Comparison of ENCODE assay signal across 8 cellular contexts in the genomic region with DNA sequence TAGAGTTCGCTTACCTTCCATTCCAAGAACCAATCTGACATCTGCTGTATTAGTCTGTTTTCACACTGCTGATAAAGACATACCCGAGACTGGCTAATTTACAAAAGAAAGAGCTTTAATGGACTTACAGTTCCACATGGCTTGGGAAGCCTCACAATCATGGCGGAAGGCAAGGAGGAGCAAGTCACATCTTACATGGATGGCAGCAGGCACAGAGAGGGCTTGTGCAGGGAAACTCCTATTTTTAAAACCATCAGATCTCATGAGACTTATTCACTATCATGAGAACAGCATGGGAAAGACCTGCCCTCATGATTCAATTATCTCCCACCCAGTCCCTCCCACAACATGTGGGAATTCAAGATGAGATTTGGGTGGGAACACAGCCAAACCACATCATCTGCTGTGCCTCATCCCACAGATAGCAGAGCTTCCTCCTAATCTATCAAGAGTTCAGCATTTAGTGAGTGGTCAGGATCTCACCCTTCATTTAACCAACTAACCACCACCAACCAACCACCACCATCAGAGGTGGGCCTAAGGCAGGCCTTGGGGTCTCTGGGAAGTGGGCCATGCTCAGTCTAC. TPM values are rescaled to one million over a fixed set of nuclear protein-coding genes. Genes with fewer than 3 reads are reported as not detected.
DNase-seq lines count a peak whose midpoint lies in the region; ATAC-seq and TF ChIP-seq lines count a peak whose summit lies in the region.
"Not testable (repeated sequence)": the region's sequence is repeated elsewhere in the genome, so short reads cannot be mapped to it uniquely, and the experiment has no call there.

No MANE protein-coding gene starts in this region.

- peaks cover 25% of the 10 kb centered on the region for H3K4me1 Mint-ChIP-seq in activated CD4-positive, alpha-beta T cell treated with anti-CD3 and anti-CD28 coated beads, Interleukin-2, amount 10 ng/mL, durations not matched to agents 24 days and 14 days
- peaks cover 24% of the 10 kb centered on the region for H3K4me1 Mint-ChIP-seq in activated naive CD4-positive, alpha-beta T cell treated with anti-CD3 and anti-CD28 coated beads for 36 hours (ENCODE audit: low read depth)
- peaks cover 41% of the 10 kb centered on the region for H3K4me1 Mint-ChIP-seq in stimulated activated memory B cell treated with anti-CD40 and anti-IgM and Interleukin-4, amounts not matched to agents 10 μg/mL and 1 μg/mL and 100 μg/mL, for 72 hours

- H3K36me3 Mint-ChIP-seq in activated CD4-positive, alpha-beta T cell treated with anti-CD3 and anti-CD28 coated beads, Interleukin-2, amount 10 ng/mL, durations not matched to agents 24 days and 14 days (ENCODE audit: low read depth); stimulated activated memory B cell treated with anti-CD40 and anti-IgM and Interleukin-4, amounts not matched to agents 10 μg/mL and 1 μg/mL and 100 μg/mL, for 72 hours: not testable (repeated sequence)
- H3K36me3 Mint-ChIP-seq in activated naive CD4-positive, alpha-beta T cell treated with anti-CD3 and anti-CD28 coated beads for 36 hours (ENCODE audit: low read depth): peaks cover 10% of the 10 kb centered on the region

- H3K27me3 ChIP-seq in OCI-LY3 (ENCODE audit: low read depth, low read length); cardiac muscle cell: not testable (repeated sequence)

- H4K20me1 ChIP-seq in OCI-LY3 (ENCODE audit: insufficient read depth, low read length): not testable (repeated sequence)

- peak overlapping the region; percentile 9 for H3K4me3 Mint-ChIP-seq in activated CD4-positive, alpha-beta T cell treated with anti-CD3 and anti-CD28 coated beads, Interleukin-2, amount 10 ng/mL, durations not matched to agents 24 days and 14 days
- not testable (repeated sequence) for H3K4me3 Mint-ChIP-seq in activated naive CD4-positive, alpha-beta T cell treated with anti-CD3 and anti-CD28 coated beads for 36 hours; stimulated activated memory B cell treated with anti-CD40 and anti-IgM and Interleukin-4, amounts not matched to agents 10 μg/mL and 1 μg/mL and 100 μg/mL, for 72 hours

- H3K79me2 ChIP-seq in OCI-LY3 (ENCODE audit: low read length): not testable (repeated sequence)

- H3K36me3 ChIP-seq in HEK293 (ENCODE audit: control insufficient read depth in 2 of 2, insufficient read depth in 1 of 2, low read length in 2 of 2); OCI-LY3 (replicated peaks; ENCODE audit: low read depth, low read length); cardiac muscle cell: not testable (repeated sequence)

- intact Hi-C loops in activated CD4-positive, alpha-beta T cell treated with anti-CD3 and anti-CD28 coated beads, Interleukin-2, amount 10 ng/mL, durations not matched to agents 24 days and 14 days (cut with micrococcal nuclease): loop anchor here (2.0 kb wide), 1 partner anchor 409 kb away; no protein-coding TSS in a partner anchor
- intact Hi-C loops in activated naive CD4-positive, alpha-beta T cell treated with anti-CD3 and anti-CD28 coated beads for 36 hours (cut with micrococcal nuclease): loop anchor here (1.0 kb wide), 1 partner anchor 158 kb away; no protein-coding TSS in a partner anchor

- CTCF ChIA-PET in HEK293 (lab: Yijun Ruan, JAX): not testable (repeated sequence)
- CTCF ChIA-PET in activated naive CD4-positive, alpha-beta T cell treated with anti-CD3 and anti-CD28 coated beads for 36 hours (lab: Charles Lee): interaction anchor here (1.7 kb wide), 1 partner anchor 42 kb away, joined by 5 read pairs; no protein-coding TSS in a partner anchor

- not testable (repeated sequence) for H3K4me3 ChIP-seq in HEK293 (ENCODE audit: low read depth, low read length); cardiac muscle cell
- peak overlapping the region; percentile 65 for H3K4me3 ChIP-seq in OCI-LY3 (ENCODE audit: low read length)

- peak overlapping the region; percentile 88 for H3K4me2 ChIP-seq in OCI-LY3 (ENCODE audit: low read length)

- peak; percentile 30 for DNase-seq in CMK (ENCODE audit: low read depth)
- DNase-seq in activated CD4-positive, alpha-beta T cell treated with anti-CD3 and anti-CD28 coated beads, Interleukin-2, amount 10 ng/mL, durations not matched to agents 24 days and 14 days; activated naive CD4-positive, alpha-beta T cell treated with anti-CD3 and anti-CD28 coated beads for 36 hours; cardiac muscle cell (ENCODE audit: low read depth in 1 of 2, low spot score in 1 of 2): not testable (repeated sequence)

- POLR2A ChIA-PET in HEK293 (lab: Yijun Ruan, JAX): not testable (repeated sequence)

- H3K9me3 Mint-ChIP-seq in activated CD4-positive, alpha-beta T cell treated with anti-CD3 and anti-CD28 coated beads, Interleukin-2, amount 10 ng/mL, durations not matched to agents 24 days and 14 days: peaks cover 14% of the 10 kb centered on the region
- peaks cover 15% of the 10 kb centered on the region for H3K9me3 Mint-ChIP-seq in activated naive CD4-positive, alpha-beta T cell treated with anti-CD3 and anti-CD28 coated beads for 36 hours
- H3K9me3 Mint-ChIP-seq in stimulated activated memory B cell treated with anti-CD40 and anti-IgM and Interleukin-4, amounts not matched to agents 10 μg/mL and 1 μg/mL and 100 μg/mL, for 72 hours: not testable (repeated sequence)

- not testable (repeated sequence) for H3K9me3 ChIP-seq in HEK293 (ENCODE audit: control insufficient read depth, insufficient read depth, low read depth, low read length); cardiac muscle cell (ENCODE audit: low read depth)
- peaks cover 23% of the 10 kb centered on the region for H3K9me3 ChIP-seq in OCI-LY3 (ENCODE audit: insufficient read depth, low read length)

- H3K27ac Mint-ChIP-seq in activated CD4-positive, alpha-beta T cell treated with anti-CD3 and anti-CD28 coated beads, Interleukin-2, amount 10 ng/mL, durations not matched to agents 24 days and 14 days: peak overlapping the region; percentile 91
- peak overlapping the region; percentile 73 for H3K27ac Mint-ChIP-seq in activated naive CD4-positive, alpha-beta T cell treated with anti-CD3 and anti-CD28 coated beads for 36 hours
- peak overlapping the region; percentile 99 for H3K27ac Mint-ChIP-seq in stimulated activated memory B cell treated with anti-CD40 and anti-IgM and Interleukin-4, amounts not matched to agents 10 μg/mL and 1 μg/mL and 100 μg/mL, for 72 hours

- TF ChIP-seq CTCF in HEK293 (tag by site-specific recombination; IDR thresholded peaks at IDR 0.05); OCI-LY3 (IDR thresholded peaks at IDR 0.05; ENCODE audit: low read depth, low read length); cardiac muscle cell (IDR thresholded peaks at IDR 0.05; ENCODE audit: low read depth, low read length): not testable (repeated sequence)

- H3K4me1 ChIP-seq in HEK293 (ENCODE audit: control insufficient read depth, insufficient read depth, low read length); cardiac muscle cell (ENCODE audit: low read depth): not testable (repeated sequence)
- H3K4me1 ChIP-seq in OCI-LY3 (ENCODE audit: low read length): peaks cover 34% of the 10 kb centered on the region

- peak overlapping the region; percentile 3; the same call in 1 of the 2 replicates for H2AFZ ChIP-seq in OCI-LY3 (ENCODE audit: low read depth, low read length)

- H3K27ac ChIP-seq in HEK293 (ENCODE audit: extremely low read depth, low read depth, low read length): not testable (repeated sequence)
- H3K27ac ChIP-seq in OCI-LY3 (ENCODE audit: low read length) (peak overlapping the region; percentile 96), cardiac muscle cell (peak overlapping the region; percentile 48)

- ATAC-seq in HG03378 (IDR thresholded peaks at IDR 0.05; ENCODE audit: unreplicated experiment): peak; percentile 1
- ATAC-seq in stimulated activated memory B cell treated with anti-CD40 and anti-IgM and Interleukin-4, amounts not matched to agents 10 μg/mL and 1 μg/mL and 100 μg/mL, for 72 hours: not testable (repeated sequence)

- peaks cover 11% of the 10 kb centered on the region for H3K27me3 Mint-ChIP-seq in activated CD4-positive, alpha-beta T cell treated with anti-CD3 and anti-CD28 coated beads, Interleukin-2, amount 10 ng/mL, durations not matched to agents 24 days and 14 days
- not testable (repeated sequence) for H3K27me3 Mint-ChIP-seq in activated naive CD4-positive, alpha-beta T cell treated with anti-CD3 and anti-CD28 coated beads for 36 hours (ENCODE audit: low read depth); stimulated activated memory B cell treated with anti-CD40 and anti-IgM and Interleukin-4, amounts not matched to agents 10 μg/mL and 1 μg/mL and 100 μg/mL, for 72 hours

- peak overlapping the region; percentile 66; the same call in 1 of the 2 replicates for H3K9ac ChIP-seq in OCI-LY3 (ENCODE audit: low read length)

TF ChIP-seq in HEK293, 187 proteins besides CTCF, POLR2A, EP300 and RAD21:
- TF ChIP-seq EGR2 (tag by site-specific recombination; IDR thresholded peaks at IDR 0.05; ENCODE audit: low read depth) (peak; percentile 51; the same call in 1 of the 2 replicates), SETDB1 (IDR thresholded peaks at IDR 0.05; ENCODE audit: insufficient read length, low read length) (peak; percentile 27)

RNA-seq across cellular contexts. Expression of a gene that starts 22.9 kb away (rescaled TPM):
- 5.4 and 6.2 TPM in 2 replicates for total RNA-seq in activated CD4-positive, alpha-beta T cell treated with anti-CD3 and anti-CD28 coated beads, Interleukin-2, amount 10 ng/mL, durations not matched to agents 24 days and 14 days
- total RNA-seq in activated naive CD4-positive, alpha-beta T cell treated with anti-CD3 and anti-CD28 coated beads for 36 hours: 1 to 10 TPM; 7.2 to 7.9 TPM
- 10.0 and 13.4 TPM in 2 replicates for total RNA-seq in cardiac muscle cell
- polyA plus RNA-seq in cardiac muscle cell: 14.9 and 15.6 TPM in 2 replicates
